Comparison of ENCODE assay signal across 1 cellular context in the genomic region with DNA sequence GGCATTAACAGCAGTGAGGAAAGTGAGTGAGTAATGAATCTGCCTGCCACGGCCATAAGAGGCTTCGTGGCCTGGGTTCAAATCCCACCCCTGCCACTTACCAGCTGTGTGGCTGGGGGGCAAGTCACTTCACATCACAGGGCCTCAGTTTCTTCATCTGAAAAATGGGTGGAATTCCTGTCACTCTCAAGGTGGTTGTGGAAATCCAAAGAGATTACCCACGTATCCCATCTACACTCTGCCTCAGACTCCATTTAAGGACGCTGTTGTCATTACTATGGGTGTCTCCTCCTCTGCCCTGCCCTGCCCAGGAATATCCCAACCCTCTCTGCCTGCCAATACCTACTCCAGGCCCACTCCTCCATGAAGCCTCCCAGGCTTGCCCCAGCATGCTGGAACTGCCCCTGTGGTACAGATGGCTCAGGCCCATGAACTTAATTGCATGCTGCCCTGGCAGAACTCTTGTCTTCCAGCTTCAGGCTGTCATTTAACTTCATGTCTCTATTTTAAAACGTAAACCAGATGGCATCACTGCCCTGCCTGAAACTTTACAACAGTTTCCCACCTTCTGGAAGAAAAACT.
TF ChIP-seq lines count a peak whose summit lies in the region.

No MANE protein-coding gene starts in this region.

TF ChIP-seq in HepG2, 621 proteins besides CTCF, POLR2A, EP300 and RAD21:
- no peak for TF ChIP-seq ZNF772 (CRISPR knock-in tag; IDR thresholded peaks at IDR 0.05)
- peak; percentile 84 for TF ChIP-seq ZNF629 (CRISPR knock-in tag; conservative IDR thresholded peaks at IDR 0.05)
- no peak for TF ChIP-seq SMAD3 (CRISPR knock-in tag; IDR thresholded peaks at IDR 0.05)
- no peak for TF ChIP-seq PCBP2 (optimal IDR thresholded peaks at IDR 0.05; ENCODE audit: low read depth, low read length, poor library complexity, severe bottlenecking)
- no peak for TF ChIP-seq RARA (CRISPR knock-in tag; IDR thresholded peaks at IDR 0.05)
- no peak for TF ChIP-seq EZH2 (conservative IDR thresholded peaks at IDR 0.05; ENCODE audit: low read depth, low read length)
- no peak for TF ChIP-seq ZSCAN30 (CRISPR knock-in tag; IDR thresholded peaks at IDR 0.05)
